In the genomic region with DNA sequence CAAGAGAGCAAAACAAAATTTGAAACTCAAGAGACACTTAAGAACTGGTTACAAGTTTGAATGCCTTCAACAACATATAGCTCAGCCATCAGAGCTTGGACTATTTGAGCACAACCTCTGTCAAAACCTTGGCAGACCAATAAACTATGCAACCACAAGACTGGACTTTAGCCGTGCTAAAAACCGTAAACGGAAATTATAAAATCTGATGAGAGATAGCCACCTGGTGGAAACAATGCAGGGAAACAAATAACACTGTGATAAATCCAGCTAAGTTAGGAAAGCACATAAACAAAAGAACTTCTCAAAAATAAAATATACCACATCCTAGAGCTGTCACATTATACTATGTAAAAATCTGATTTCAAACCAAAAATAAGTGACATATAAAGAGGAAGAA, we compare ENCODE assay signal across 15 cellular contexts.
DNase-seq lines count a peak whose midpoint lies in the region.
"Had no signal": no experiment of that assay in that cellular context is flagged by ENCODE, and none has a peak within 500 bp of the region (broad histone marks: within the 10 kb centered on the region; RNA-seq: fewer than 3 reads in every experiment).

No MANE protein-coding gene starts in this region.

- H3K4me1 ChIP-seq in HUES64 (ENCODE audit: insufficient read depth, low read length) = no peaks in the 10 kb centered on the region
- H3K4me1 ChIP-seq: gastrocnemius medialis had no signal

- H3K9ac ChIP-seq in HUES64 (ENCODE audit: low read depth, low read length) (peak overlapping the region; percentile 82; the same call in 1 of the 2 replicates), SK-N-MC (ENCODE audit: insufficient read length) (peak overlapping the region; percentile 10)

- H3K27me3 ChIP-seq in HUES64 (ENCODE audit: insufficient read depth, low read length) = no peaks in the 10 kb centered on the region
- H3K27me3 ChIP-seq: gastrocnemius medialis had no signal

- peak overlapping the region; percentile 62 for H3K4me3 ChIP-seq in HUES64 (ENCODE audit: low read length)
- no peak overlapping the region for H3K4me3 ChIP-seq in SK-N-MC
- H3K4me3 ChIP-seq in iPS-11a (ENCODE audit: low read depth, low read length) = peak overlapping the region; percentile 9
- H3K4me3 ChIP-seq: gastrocnemius medialis, thoracic aorta had no signal

- DNase-seq in Caki2 (ENCODE audit: low read depth) = peak; percentile 57
- DNase-seq in SK-N-MC (ENCODE audit: low read depth, low spot score) = no peak
- DNase-seq in NCI-H1048 (lab: John Stamatoyannopoulos, UW) = no peak
- DNase-seq in NCI-H69 (lab: John Stamatoyannopoulos, UW) = no peak
- no peak for DNase-seq in SW 1271 (lab: John Stamatoyannopoulos, UW)
- no peak for DNase-seq in T-helper 9 cell
- DNase-seq: activated CD4-positive, alpha-beta T cell treated with anti-CD3 and anti-CD28 coated beads, Interleukin-2, amount 50 U/mL, for 4 hours; activated naive CD4-positive, alpha-beta T cell treated with anti-CD3 and anti-CD28 coated beads, Interleukin-2, amount 50 U/mL, for 16 hours; gastrocnemius medialis; NCI-H187 treated with DMSO at 0.1 percent for 48 hours; NCI-H446 treated with DMSO at 0.1 percent for 48 hours; retina had no signal

- in situ Hi-C loops in Caki2 (cut with HindIII; ENCODE audit: low pct_unique_long_range_greater_than_20kb, low sequenced_read_pairs) = no loop called here

- H3K27ac ChIP-seq in HUES64 (ENCODE audit: low read depth, low read length) (no peak overlapping the region), SK-N-MC (no peak overlapping the region)
- H3K27ac ChIP-seq: gastrocnemius medialis, thoracic aorta had no signal

- WGBS in HUES64 = 73% methylated on average over 3 of the region's 3 CpGs

- H3K36me3 ChIP-seq in HUES64 (ENCODE audit: insufficient read depth, low read length) (no peaks in the 10 kb centered on the region; the same call in 1 of the 2 replicates), SK-N-MC (ENCODE audit: insufficient read depth, low read length) (no peaks in the 10 kb centered on the region)
- H3K36me3 ChIP-seq: gastrocnemius medialis, thoracic aorta had no signal

- no peaks in the 10 kb centered on the region for H3K9me3 ChIP-seq in HUES64 (ENCODE audit: insufficient read depth, low read depth, low read length)
- no peaks in the 10 kb centered on the region for H3K9me3 ChIP-seq in SK-N-MC (ENCODE audit: low read depth, low read length)
- H3K9me3 ChIP-seq: gastrocnemius medialis, thoracic aorta had no signal
